ENCODE assay signal across 17 cellular contexts in the genomic region with DNA sequence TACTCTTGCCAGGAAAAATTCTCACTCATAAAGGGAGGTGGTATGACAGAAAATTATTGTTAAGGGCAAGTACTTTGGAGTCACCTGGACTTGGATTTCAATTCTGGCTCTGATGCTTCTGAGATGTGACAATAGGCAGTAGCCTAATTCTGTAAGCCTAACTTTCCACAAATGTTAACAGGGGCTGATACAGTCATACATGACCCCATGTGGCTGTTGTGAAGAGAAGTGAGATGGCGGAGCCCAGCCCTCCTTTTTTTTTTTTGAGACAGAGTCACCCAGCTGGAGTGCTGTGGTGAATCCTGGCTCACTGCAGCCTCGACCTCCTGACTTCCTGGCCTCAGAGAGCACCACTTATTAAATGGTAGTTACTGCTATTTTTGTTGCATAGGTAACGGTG. TPM values are rescaled to one million over a fixed set of nuclear protein-coding genes. Genes with fewer than 3 reads are reported as not detected.
DNase-seq lines count a peak whose midpoint lies in the region; ATAC-seq and TF ChIP-seq lines count a peak whose summit lies in the region.
"Had no signal": no experiment of that assay in that cellular context is flagged by ENCODE, and none has a peak within 500 bp of the region (broad histone marks: within the 10 kb centered on the region; RNA-seq: fewer than 3 reads in every experiment).

No MANE protein-coding gene starts in this region.

- no peak for TF ChIP-seq EP300 in esophagus muscularis mucosa (IDR thresholded peaks at IDR 0.05)

- no peaks in the 10 kb centered on the region for H3K27me3 Mint-ChIP-seq in MCF 10A (ENCODE audit: insufficient read depth, unreplicated experiment)
- H3K27me3 Mint-ChIP-seq in T-helper 2 cell treated with Interferon-gamma antibody and Interleukin-4, amounts not matched to agents 5 μg/mL and 100 μg/mL, for 36 hours (ENCODE audit: low read depth) = no peaks in the 10 kb centered on the region

- H2AFZ ChIP-seq in PC-3 (ENCODE audit: low read length) = no peak overlapping the region
- H2AFZ ChIP-seq: PC-9 had no signal

- TF ChIP-seq CTCF in breast epithelium (IDR thresholded peaks at IDR 0.05) (no peak), MCF 10A (IDR thresholded peaks at IDR 0.05; ENCODE audit: unreplicated experiment) (no peak), PC-3 (conservative IDR thresholded peaks at IDR 0.05; ENCODE audit: low read depth, low read length) (no peak), esophagus muscularis mucosa (IDR thresholded peaks at IDR 0.05) (no peak)

- TF ChIP-seq POLR2A in breast epithelium (IDR thresholded peaks at IDR 0.05) (no peak), esophagus muscularis mucosa (IDR thresholded peaks at IDR 0.05; ENCODE audit: low read depth) (no peak)

- no peak for DNase-seq in breast epithelium (ENCODE audit: low spot score in 2 of 2)
- no peak for DNase-seq in MCF 10A (ENCODE audit: unreplicated experiment)
- DNase-seq in PC-3 = no peak
- DNase-seq in esophagus muscularis mucosa (ENCODE audit: extremely low spot score) = peak; percentile 3
- DNase-seq in NCI-H748 treated with DMSO at 0.1 percent for 48 hours (lab: John Stamatoyannopoulos, UW) = no peak
- DNase-seq in T-helper 2 cell treated with Interferon-gamma antibody and Interleukin-4, amounts not matched to agents 5 μg/mL and 100 μg/mL, for 36 hours (ENCODE audit: low spot score) = no peak
- DNase-seq: C1 segment of cervical spinal cord, KG1, NCI-H1417 treated with DMSO at 0.1 percent for 48 hours, NCI-H187 treated with DMSO at 0.1 percent for 48 hours, NCI-H2227 treated with DMSO at 0.1 percent for 48 hours, NCI-H510A treated with DMSO at 0.1 percent for 48 hours, NCI-H82, SJCRH30 had no signal

- no peaks in the 10 kb centered on the region for H3K4me1 ChIP-seq in breast epithelium
- peaks cover 10% of the 10 kb centered on the region for H3K4me1 ChIP-seq in PC-3 (ENCODE audit: insufficient read depth, low read length)
- peaks cover 2 to 7% (median 5%) of the 10 kb centered on the region in 4 donors for H3K4me1 ChIP-seq in esophagus muscularis mucosa
- H3K4me1 ChIP-seq: SJCRH30 had no signal

- ATAC-seq in PC-3 (no peak), GM18511 (IDR thresholded peaks at IDR 0.05; ENCODE audit: unreplicated experiment) (no peak)
- ATAC-seq: HepG2 had no signal

- H3F3A ChIP-seq in PC-3 (ENCODE audit: low read length, unreplicated experiment) = no peaks in the 10 kb centered on the region

- BruUV-seq in MCF 10A (replicated peaks; lab: Mats Ljungman, UMichigan) = no TSS peak
- no TSS peak for BruUV-seq in PC-3 (replicated peaks; lab: Mats Ljungman, UMichigan)

- no peaks in the 10 kb centered on the region for H3K27me3 ChIP-seq in breast epithelium
- no peaks in the 10 kb centered on the region for H3K27me3 ChIP-seq in PC-3 (ENCODE audit: low read length)
- H3K27me3 ChIP-seq in esophagus muscularis mucosa = no peaks in the 10 kb centered on the region
- H3K27me3 ChIP-seq: SJCRH30 had no signal

- WGBS in esophagus muscularis mucosa = 85% methylated on average over 3 of the region's 3 CpGs

- H4K20me1 ChIP-seq in PC-3 (ENCODE audit: low read length) = no peaks in the 10 kb centered on the region

- no peak overlapping the region for H3K27ac Mint-ChIP-seq in MCF 10A (ENCODE audit: low read depth, unreplicated experiment)
- H3K27ac Mint-ChIP-seq in T-helper 2 cell treated with Interferon-gamma antibody and Interleukin-4, amounts not matched to agents 5 μg/mL and 100 μg/mL, for 36 hours = no peak overlapping the region

- H3K4me2 ChIP-seq in PC-3 (ENCODE audit: low read length) = peak overlapping the region; percentile 12; the same call in 1 of the 2 replicates
- H3K4me2 ChIP-seq: PC-9 had no signal

- CTCF ChIA-PET in MCF 10A (lab: Yijun Ruan, JAX) (interaction anchor here (0.6 to 0.7 kb wide), 3 partner anchors 12 to 1090 kb away, joined by 3 read pairs; no protein-coding TSS in a partner anchor), PC-3 (lab: Charles Lee) (no interaction called here)

- no peak overlapping the region for H3K4me3 Mint-ChIP-seq in MCF 10A (ENCODE audit: unreplicated experiment)
- H3K4me3 Mint-ChIP-seq in T-helper 2 cell treated with Interferon-gamma antibody and Interleukin-4, amounts not matched to agents 5 μg/mL and 100 μg/mL, for 36 hours = no peak overlapping the region

- H3K36me3 ChIP-seq in breast epithelium (no peaks in the 10 kb centered on the region), PC-3 (ENCODE audit: low read depth, low read length) (no peaks in the 10 kb centered on the region), esophagus muscularis mucosa (no peaks in the 10 kb centered on the region)
- H3K36me3 ChIP-seq: SJCRH30 had no signal

- POLR2A ChIA-PET in MCF 10A (lab: Yijun Ruan, JAX) (interaction anchor here (1.6 kb wide), 1 partner anchor 54 kb away, joined by 3 read pairs; the partner anchor contains the start of gene IRF2), PC-3 (lab: Charles Lee; ENCODE audit: unreplicated experiment) (no interaction called here)

- H3K27ac ChIP-seq in breast epithelium (peak overlapping the region; percentile 22 to 61), PC-3 (ENCODE audit: low read length) (peak overlapping the region; percentile 37), esophagus muscularis mucosa (replicated peaks in 1 of 4) (no peak overlapping the region)
- H3K27ac ChIP-seq: PC-9, SJCRH30 had no signal

- intact Hi-C loops in breast epithelium (cut with DNase I; ENCODE audit: low total_unique reads) (loop anchor here (5.0 kb wide), 1 partner anchor 256 kb away; no protein-coding TSS in a partner anchor), MCF 10A (cut with micrococcal nuclease) (no loop called here), PC-3 (cut with micrococcal nuclease) (no loop called here), esophagus muscularis mucosa (cut with DNase I) (no loop called here)

- no peaks in the 10 kb centered on the region for H3K9me3 ChIP-seq in breast epithelium
- no peaks in the 10 kb centered on the region for H3K9me3 ChIP-seq in PC-3 (ENCODE audit: low read length)
- H3K9me3 ChIP-seq in esophagus muscularis mucosa = no peaks in the 10 kb centered on the region
- H3K9me3 ChIP-seq: SJCRH30 had no signal

- H3K9me3 Mint-ChIP-seq in MCF 10A (ENCODE audit: unreplicated experiment) = peaks cover 11% of the 10 kb centered on the region
- peaks cover 24% of the 10 kb centered on the region for H3K9me3 Mint-ChIP-seq in T-helper 2 cell treated with Interferon-gamma antibody and Interleukin-4, amounts not matched to agents 5 μg/mL and 100 μg/mL, for 36 hours

- H3K4me1 Mint-ChIP-seq in MCF 10A (ENCODE audit: insufficient read depth, unreplicated experiment) = peaks cover 6% of the 10 kb centered on the region
- H3K4me1 Mint-ChIP-seq in T-helper 2 cell treated with Interferon-gamma antibody and Interleukin-4, amounts not matched to agents 5 μg/mL and 100 μg/mL, for 36 hours (ENCODE audit: low read depth) = peaks cover 26% of the 10 kb centered on the region

- no peaks in the 10 kb centered on the region for H3K9me2 ChIP-seq in PC-3 (replicated peaks; ENCODE audit: low read length)

- H3K79me2 ChIP-seq in PC-3 (ENCODE audit: low read length) = no peaks in the 10 kb centered on the region

- H3K9ac ChIP-seq in PC-3 (ENCODE audit: low read length) = no peak overlapping the region

- no peak overlapping the region for H3K4me3 ChIP-seq in breast epithelium
- H3K4me3 ChIP-seq in PC-3 (ENCODE audit: low read length) = no peak overlapping the region
- H3K4me3 ChIP-seq in esophagus muscularis mucosa = no peak overlapping the region
- H3K4me3 ChIP-seq: PC-9, SJCRH30 had no signal

- H3K36me3 Mint-ChIP-seq in MCF 10A (ENCODE audit: insufficient read depth, unreplicated experiment) = no peaks in the 10 kb centered on the region
- H3K36me3 Mint-ChIP-seq in T-helper 2 cell treated with Interferon-gamma antibody and Interleukin-4, amounts not matched to agents 5 μg/mL and 100 μg/mL, for 36 hours (ENCODE audit: low read depth) = peaks cover 13% of the 10 kb centered on the region

RNA-seq across cellular contexts. Expression of gene IRF2, which starts 54.4 kb away (rescaled TPM):
- total RNA-seq in breast epithelium (10 to 100 TPM; 27.4 to 57.8 (median 36.4) TPM), MCF 10A (2022) (20.8 and 29.0 TPM in 2 replicates), PC-3 (2014; rRNA removed) (7.7 TPM in 2 replicates), esophagus muscularis mucosa (10 to 100 TPM; 32.3 to 50.1 (median 36.4) TPM)

Comparison
In these comparisons a context has a peak if more than half of its experiments do, and no peak if none do; other contexts are left out.
1. H3K27ac ChIP-seq: peak in breast epithelium (2 of 2) and PC-3 (single experiment); none in esophagus muscularis mucosa (0 of 4).